In the genomic region with DNA sequence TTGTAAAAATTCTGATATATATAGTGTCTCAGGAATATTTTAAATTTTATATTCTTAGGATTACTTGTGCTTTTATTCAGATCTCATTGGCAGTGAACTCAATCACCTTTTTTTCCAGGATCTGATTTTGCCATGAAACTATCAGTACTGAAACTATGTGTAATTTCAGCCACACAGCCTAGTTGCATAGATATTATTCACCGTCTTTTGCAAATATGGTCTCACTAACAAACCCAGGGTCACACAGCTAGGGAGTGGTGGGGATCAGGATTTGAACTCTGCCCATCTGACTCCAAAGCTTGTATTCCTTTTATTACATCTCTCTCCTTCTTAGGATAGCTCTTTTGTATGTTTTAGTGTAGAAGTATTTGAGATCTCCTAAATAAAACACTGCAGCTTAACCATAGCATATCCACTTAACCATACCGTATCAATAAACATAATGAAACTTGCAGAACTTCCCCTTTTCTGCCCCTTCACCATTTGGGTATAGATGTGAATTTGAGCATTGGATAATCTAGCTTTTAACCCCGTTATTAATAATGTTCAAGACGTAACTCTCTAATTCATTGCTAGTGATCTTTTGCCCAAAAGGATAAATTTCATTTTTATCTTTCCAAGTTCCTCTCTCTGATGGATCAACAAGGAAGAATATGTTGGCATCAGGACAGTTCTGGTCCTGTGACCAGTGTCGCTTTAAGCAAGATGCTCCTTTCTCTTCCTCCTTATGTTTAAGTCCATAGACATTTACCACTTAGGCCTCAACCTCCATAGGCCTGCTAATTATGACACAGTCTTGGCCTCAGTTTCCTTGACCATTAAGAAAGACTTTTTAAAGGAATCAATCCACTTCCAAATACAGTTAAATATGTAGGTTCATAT, we compare ENCODE assay signal across 10 cellular contexts.
A peak's percentile ranks its signal among the peaks of the same experiment; 100 is the strongest.
DNase-seq lines count a peak whose midpoint lies in the region; ATAC-seq and TF ChIP-seq lines count a peak whose summit lies in the region.
"Had no signal": no experiment of that assay in that cellular context is flagged by ENCODE, and none has a peak within 500 bp of the region (broad histone marks: within the 10 kb centered on the region; RNA-seq: fewer than 3 reads in every experiment).

No MANE protein-coding gene starts in this region.

- no peak overlapping the region for H3K27ac ChIP-seq in DOHH2 (ENCODE audit: low read depth, low read length)

- H3K4me2 ChIP-seq in DOHH2 (ENCODE audit: low read length) = peak overlapping the region; percentile 80

- no peak overlapping the region for H3K27ac Mint-ChIP-seq in activated naive CD8-positive, alpha-beta T cell treated with anti-CD3 and anti-CD28 coated beads, Interleukin-2, amount 50 U/mL, for 24 hours
- H3K27ac Mint-ChIP-seq: activated naive CD4-positive, alpha-beta T cell treated with anti-CD3 and anti-CD28 coated beads, Interleukin-2, amount 50 U/mL, for 24 hours had no signal

- no peaks in the 10 kb centered on the region for H3K36me3 ChIP-seq in DOHH2 (ENCODE audit: control insufficient read depth, low read length)

- H4K20me1 ChIP-seq in DOHH2 (ENCODE audit: control insufficient read depth, insufficient read depth, low read depth, low read length) = peaks cover 52% of the 10 kb centered on the region

- TF ChIP-seq CTCF in DOHH2 (IDR thresholded peaks at IDR 0.05; ENCODE audit: low read depth, low read length, poor library complexity, severe bottlenecking) = no peak

- peak overlapping the region; percentile 62 for H3K4me3 ChIP-seq in DOHH2 (ENCODE audit: low read length)
- H3K4me3 ChIP-seq: dorsolateral prefrontal cortex had no signal

- peaks cover 39% of the 10 kb centered on the region for H3K4me1 Mint-ChIP-seq in activated naive CD8-positive, alpha-beta T cell treated with anti-CD3 and anti-CD28 coated beads, Interleukin-2, amount 50 U/mL, for 24 hours

- ATAC-seq in GM19452 (IDR thresholded peaks at IDR 0.05; ENCODE audit: unreplicated experiment) (peak; percentile 44), HG03159 (IDR thresholded peaks at IDR 0.05; ENCODE audit: unreplicated experiment) (peak; percentile 46)
- peak; percentile 70 for ATAC-seq in activated naive CD8-positive, alpha-beta T cell treated with anti-CD3 and anti-CD28 coated beads, Interleukin-2, amount 50 U/mL, for 24 hours

- H3K9me3 Mint-ChIP-seq in activated naive CD8-positive, alpha-beta T cell treated with anti-CD3 and anti-CD28 coated beads, Interleukin-2, amount 50 U/mL, for 24 hours = no peaks in the 10 kb centered on the region
- H3K9me3 Mint-ChIP-seq: activated naive CD4-positive, alpha-beta T cell treated with anti-CD3 and anti-CD28 coated beads, Interleukin-2, amount 50 U/mL, for 24 hours had no signal

- H3K79me2 ChIP-seq in DOHH2 (ENCODE audit: control insufficient read depth, low read length) = peaks cover 61% of the 10 kb centered on the region

- H3K9me3 ChIP-seq in DOHH2 (ENCODE audit: control insufficient read depth, insufficient read depth, low read length) = no peaks in the 10 kb centered on the region

- peaks cover 73% of the 10 kb centered on the region for H3K4me1 ChIP-seq in DOHH2 (ENCODE audit: control insufficient read depth, low read length)

- H3K36me3 Mint-ChIP-seq in activated naive CD8-positive, alpha-beta T cell treated with anti-CD3 and anti-CD28 coated beads, Interleukin-2, amount 50 U/mL, for 24 hours (ENCODE audit: low read depth) = no peaks in the 10 kb centered on the region
- H3K36me3 Mint-ChIP-seq: activated naive CD4-positive, alpha-beta T cell treated with anti-CD3 and anti-CD28 coated beads, Interleukin-2, amount 50 U/mL, for 24 hours had no signal

- peaks cover 5% of the 10 kb centered on the region for H3K27me3 Mint-ChIP-seq in activated naive CD8-positive, alpha-beta T cell treated with anti-CD3 and anti-CD28 coated beads, Interleukin-2, amount 50 U/mL, for 24 hours

- H3K9me2 ChIP-seq in DOHH2 (replicated peaks; ENCODE audit: control insufficient read depth, low read length) = no peaks in the 10 kb centered on the region

- H3K4me3 Mint-ChIP-seq in activated naive CD8-positive, alpha-beta T cell treated with anti-CD3 and anti-CD28 coated beads, Interleukin-2, amount 50 U/mL, for 24 hours = no peak overlapping the region
- H3K4me3 Mint-ChIP-seq: activated naive CD4-positive, alpha-beta T cell treated with anti-CD3 and anti-CD28 coated beads, Interleukin-2, amount 50 U/mL, for 24 hours had no signal

- H3K27me3 ChIP-seq in DOHH2 (ENCODE audit: control insufficient read depth, low read length) = peaks cover 34% of the 10 kb centered on the region
- H3K27me3 ChIP-seq: dorsolateral prefrontal cortex had no signal

- DNase-seq in activated naive CD8-positive, alpha-beta T cell treated with anti-CD3 and anti-CD28 coated beads, Interleukin-2, amount 50 U/mL, for 24 hours = no peak
- DNase-seq in foreskin melanocyte (no peak), NCI-H187 (lab: John Stamatoyannopoulos, UW) (no peak), NCI-H748 (lab: John Stamatoyannopoulos, UW; ENCODE audit: unreplicated experiment) (no peak), HuH-7.5 (ENCODE audit: low spot score) (no peak)
- DNase-seq: dorsolateral prefrontal cortex had no signal

- peaks cover 10% of the 10 kb centered on the region for H3F3A ChIP-seq in DOHH2 (ENCODE audit: control insufficient read depth, insufficient read depth)
